Comparison of ENCODE assay signal across 8 cellular contexts in the genomic region with DNA sequence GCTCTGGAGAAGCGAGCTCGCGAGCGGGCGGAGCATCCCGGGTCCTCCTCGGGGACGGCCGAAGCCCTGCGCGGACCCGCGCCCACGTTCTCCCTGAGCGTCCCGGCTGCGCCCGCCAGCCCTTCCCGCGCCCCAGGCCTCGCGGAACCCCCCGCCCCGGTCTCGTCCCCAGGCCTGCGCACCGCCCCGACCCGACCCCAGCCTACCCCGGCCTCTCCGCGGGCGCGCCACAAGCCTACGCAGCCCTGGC.
DNase-seq lines count a peak whose midpoint lies in the region; ATAC-seq and TF ChIP-seq lines count a peak whose summit lies in the region.

No MANE protein-coding gene starts in this region.

- no peak for TF ChIP-seq POLR2A in NB4 (IDR thresholded peaks at IDR 0.05; ENCODE audit: extremely low read depth, insufficient read length)

- DNase-seq in NB4 (ENCODE audit: low read depth) (no peak), NCI-H2107 treated with DMSO at 0.1 percent for 48 hours (lab: John Stamatoyannopoulos, UW; ENCODE audit: unreplicated experiment) (no peak), NCI-H524 treated with DMSO at 0.1 percent for 48 hours (lab: John Stamatoyannopoulos, UW) (no peak)
- DNase-seq in stimulated activated CD8-positive, alpha-beta memory T cell treated with anti-CD3 and anti-CD28 coated beads, Interleukin-4, amount 100 ng/mL, for 48 hours, result no peak

- H3K79me2 ChIP-seq in DOHH2 (ENCODE audit: control insufficient read depth, low read length), result peaks cover 60% of the 10 kb centered on the region

- H3K9me3 ChIP-seq in DOHH2 (ENCODE audit: control insufficient read depth, insufficient read depth, low read length) (no peaks in the 10 kb centered on the region), endocrine pancreas (ENCODE audit: control insufficient read depth, low read length) (no peaks in the 10 kb centered on the region), neutrophil (no peaks in the 10 kb centered on the region)

- H3K4me3 ChIP-seq in DOHH2 (ENCODE audit: low read length), result peak overlapping the region; percentile 89
- peak overlapping the region; percentile 82 for H3K4me3 ChIP-seq in NB4 (ENCODE audit: low read depth, low read length)
- no peak overlapping the region for H3K4me3 ChIP-seq in endocrine pancreas (ENCODE audit: control insufficient read depth, insufficient read depth, low read length)
- peak overlapping the region; percentile 84 to 86 for H3K4me3 ChIP-seq in neutrophil (ENCODE audit: low read depth in 1 of 2, low read length in 1 of 2)

- 0 out of 2 replicates have a peak, but pooled peaks cover 17% of the 10 kb centered on the region for H4K20me1 ChIP-seq in DOHH2 (ENCODE audit: control insufficient read depth, insufficient read depth, low read depth, low read length)

- no peaks in the 10 kb centered on the region for H3K27me3 ChIP-seq in DOHH2 (ENCODE audit: control insufficient read depth, low read length)
- H3K27me3 ChIP-seq in endocrine pancreas (ENCODE audit: control insufficient read depth, insufficient read depth, low read length), result no peaks in the 10 kb centered on the region
- H3K27me3 ChIP-seq in neutrophil, result no peaks in the 10 kb centered on the region

- TF ChIP-seq CTCF in DOHH2 (IDR thresholded peaks at IDR 0.05; ENCODE audit: low read depth, low read length, poor library complexity, severe bottlenecking) (no peak), NB4 (IDR thresholded peaks at IDR 0.05; ENCODE audit: low read depth, low read length) (no peak), neutrophil (IDR thresholded peaks at IDR 0.05) (no peak)

- H3K27ac ChIP-seq in DOHH2 (ENCODE audit: low read depth, low read length) (peak overlapping the region; percentile 52), neutrophil (peak overlapping the region; percentile 93)

- H3K4me1 ChIP-seq in DOHH2 (ENCODE audit: control insufficient read depth, low read length), result peaks cover 28% of the 10 kb centered on the region
- H3K4me1 ChIP-seq in endocrine pancreas (ENCODE audit: control insufficient read depth, insufficient read depth, low read length), result no peaks in the 10 kb centered on the region
- peaks cover 21 to 22% of the 10 kb centered on the region in 2 experiments for H3K4me1 ChIP-seq in neutrophil (ENCODE audit: control insufficient read depth in 1 of 2, insufficient read depth in 1 of 2, low read depth in 1 of 2, low read length in 1 of 2)

- H3K9ac ChIP-seq in endocrine pancreas (ENCODE audit: control insufficient read depth, insufficient read depth, low read length), result peak overlapping the region; percentile 50

- no peaks in the 10 kb centered on the region for H3K9me2 ChIP-seq in DOHH2 (replicated peaks; ENCODE audit: control insufficient read depth, low read length)

- no peak for ATAC-seq in HG03280 (IDR thresholded peaks at IDR 0.05; ENCODE audit: unreplicated experiment)

- peaks cover 3% of the 10 kb centered on the region; the same call in 1 of the 2 replicates for H3F3A ChIP-seq in DOHH2 (ENCODE audit: control insufficient read depth, insufficient read depth)

- peak overlapping the region; percentile 84 for H3K4me2 ChIP-seq in DOHH2 (ENCODE audit: low read length)

- H3K36me3 ChIP-seq in DOHH2 (ENCODE audit: control insufficient read depth, low read length), result peaks cover 47% of the 10 kb centered on the region
- H3K36me3 ChIP-seq in endocrine pancreas (ENCODE audit: control insufficient read depth, insufficient read depth, low read length), result peaks cover 9% of the 10 kb centered on the region
- H3K36me3 ChIP-seq in neutrophil, result peaks cover 4% of the 10 kb centered on the region
